Comparison of ENCODE assay signal across 1 cellular context in genomic region chr13:34025746-34026145, GRCh38.
TF ChIP-seq lines count a peak whose summit lies in the region.

No MANE protein-coding gene starts in this region.

TF ChIP-seq in endothelial cell of umbilical vein, 7 proteins besides CTCF, POLR2A, EP300 and RAD21 (continued from another document):
- TF ChIP-seq MAX (IDR thresholded peaks at IDR 0.05; ENCODE audit: insufficient read depth, insufficient read length) (no peak), MYC (IDR thresholded peaks at IDR 0.05; ENCODE audit: low read depth, low read length) (no peak), GATA2 (IDR thresholded peaks at IDR 0.05; ENCODE audit: insufficient read depth, insufficient read length, low read depth, low read length) (peak; percentile 91), POLR2AphosphoS5 (IDR thresholded peaks at IDR 0.05; ENCODE audit: insufficient read depth, low read depth, low read length) (peak; percentile 44), EZH2 (IDR thresholded peaks at IDR 0.05; ENCODE audit: borderline replicate concordance, low read depth, low read length, severe bottlenecking) (no peak), JUN (IDR thresholded peaks at IDR 0.05; ENCODE audit: borderline replicate concordance, insufficient read depth, insufficient read length, low read depth) (peak; percentile 54)
